ENCODE assay signal across 8 cellular contexts in genomic region chr13:99436686-99437416, GRCh38.
DNase-seq lines count a peak whose midpoint lies in the region; ATAC-seq and TF ChIP-seq lines count a peak whose summit lies in the region.

No MANE protein-coding gene starts in this region.

- DNase-seq in AG10803 (ENCODE audit: low read depth) (peak; percentile 77), NCI-H526 (lab: John Stamatoyannopoulos, UW) (peak; percentile 56 to 94), choroid plexus epithelial cell (ENCODE audit: low read depth) (peak; percentile 90), right lobe of liver (peak; percentile 85 to 86 (median 85))
- DNase-seq in activated CD4-positive, alpha-beta T cell treated with anti-CD3 and anti-CD28 coated beads for 48 hours = peak; percentile 97
- peak; percentile 92 to 96 (median 95) for DNase-seq in stimulated activated CD4-positive, alpha-beta T cell treated with anti-CD3 and anti-CD28 coated beads, TNF-alpha, amount 100 ng/mL, for 24 hours (ENCODE audit: low read depth in 3 of 3)

- no peaks in the 10 kb centered on the region for H3K36me3 ChIP-seq in right lobe of liver

- no peaks in the 10 kb centered on the region for H3K27me3 ChIP-seq in right lobe of liver

- 3% methylated on average over 14 of the region's 27 CpGs for WGBS in right lobe of liver (ENCODE audit: insufficient coverage, low coverage, low lambda C conversion rate, missing lambda C conversion rate)

- no peaks in the 10 kb centered on the region for H3K4me1 ChIP-seq in right lobe of liver

- ATAC-seq in GM18909 (IDR thresholded peaks at IDR 0.05; ENCODE audit: poor library complexity, unreplicated experiment) (peak; percentile 48), HG03457 (IDR thresholded peaks at IDR 0.05; ENCODE audit: unreplicated experiment) (peak; percentile 36), right lobe of liver (peak; percentile 80 to 91 (median 84))

- TF ChIP-seq CTCF in AG10803 (conservative IDR thresholded peaks at IDR 0.05; ENCODE audit: low read length) (peak; percentile 98), choroid plexus epithelial cell (conservative IDR thresholded peaks at IDR 0.05; ENCODE audit: low read depth, low read length) (peak; percentile 99), right lobe of liver (IDR thresholded peaks at IDR 0.05) (peak; percentile 99 to 100 (median 100))

- H3K27ac ChIP-seq in right lobe of liver = no peak overlapping the region

- H3K9me3 ChIP-seq in right lobe of liver = no peaks in the 10 kb centered on the region

- H3K4me3 ChIP-seq in AG10803 (ENCODE audit: low read length) (no peak overlapping the region), choroid plexus epithelial cell (ENCODE audit: low read depth, low read length) (no peak overlapping the region), right lobe of liver (peak overlapping the region in 2 of 3 donors; percentile 14 to 26)

- no peak for TF ChIP-seq POLR2A in right lobe of liver (IDR thresholded peaks at IDR 0.05)

- intact Hi-C loops in right lobe of liver (cut with DNase I) = loop anchor here (5.0 to 10.0 kb wide), 3 partner anchors 170 to 262 kb away; no protein-coding TSS in a partner anchor

Comparison
In these comparisons a context has a peak if more than half of its experiments do, and no peak if none do; other contexts are left out.
1. H3K4me3 ChIP-seq: peak in right lobe of liver (2 of 3); none in AG10803 (single experiment) and choroid plexus epithelial cell (single experiment).
2. Peak in every context shown above with its lines, with median percentiles within 50 percentile points of each other: DNase-seq, CTCF ChIP-seq and ATAC-seq.